Comparison of ENCODE assay signal across 14 cellular contexts in genomic region chr10:46541735-46542566, GRCh38. TPM values are rescaled to one million over a fixed set of nuclear protein-coding genes. Genes with fewer than 3 reads are reported as not detected.
DNase-seq lines count a peak whose midpoint lies in the region; ATAC-seq and TF ChIP-seq lines count a peak whose summit lies in the region.
"Had no signal": no experiment of that assay in that cellular context is flagged by ENCODE, and none has a peak within 500 bp of the region (broad histone marks: within the 10 kb centered on the region; RNA-seq: fewer than 3 reads in every experiment).

No MANE protein-coding gene starts in this region.

- peaks cover 16% of the 10 kb centered on the region for H3K9me1 ChIP-seq in IMR-90 (ENCODE audit: insufficient read depth, low read length)

- H3K56ac ChIP-seq in IMR-90 (ENCODE audit: extremely low read depth, insufficient read depth, low read length) = no peak overlapping the region

- H3K36me3 ChIP-seq in IMR-90 (ENCODE audit: control insufficient read depth, insufficient read depth, low read length) (no peaks in the 10 kb centered on the region), hepatocyte (replicated peaks; ENCODE audit: insufficient read depth, low read depth) (no peaks in the 10 kb centered on the region)

- H3K4me2 ChIP-seq in IMR-90 (ENCODE audit: low read depth, low read length) (no peak overlapping the region), hepatocyte (peak overlapping the region; percentile 82)

- TF ChIP-seq POLR2A in IMR-90 (IDR thresholded peaks at IDR 0.05; ENCODE audit: low read depth, low read length) = no peak

- TF ChIP-seq CTCF in IMR-90 (conservative IDR thresholded peaks at IDR 0.05; ENCODE audit: low read depth, low read length) (no peak), hepatocyte (IDR thresholded peaks at IDR 0.05; ENCODE audit: poor library complexity) (no peak)

- H3K27ac ChIP-seq in IMR-90 (ENCODE audit: insufficient read depth, low read length) (no peak overlapping the region), hepatocyte (no peak overlapping the region)

- in situ Hi-C loops in IMR-90 (cut with MboI; ENCODE audit: low sequenced_read_pairs) = loop anchor here (25.0 kb wide), 2 partner anchors 870 to 1555 kb away; partner anchors contain the start of gene DEPP1

- H2AK5ac ChIP-seq in IMR-90 (ENCODE audit: low read depth, low read length) = peak overlapping the region; percentile 8; the same call in 1 of the 2 replicates

- H3K27me3 Mint-ChIP-seq in activated T-cell treated with anti-CD3 and anti-CD28 coated beads, Interleukin-2, amount 50 U/mL, for 4 hours (ENCODE audit: low read depth) = peaks cover 52% of the 10 kb centered on the region

- H3K9me2 ChIP-seq in hepatocyte (replicated peaks; ENCODE audit: insufficient read depth) = no peaks in the 10 kb centered on the region

- peak overlapping the region; percentile 100 for H4K91ac ChIP-seq in IMR-90 (ENCODE audit: insufficient read depth, low read depth, low read length)

- no peak for ATAC-seq in activated T-cell treated with anti-CD3 and anti-CD28 coated beads, Interleukin-2, amount 50 U/mL, for 4 hours
- ATAC-seq in IMR-90 (ENCODE audit: low read depth) = no peak
- ATAC-seq in sciatic nerve = no peak
- ATAC-seq in GM19023 (IDR thresholded peaks at IDR 0.05; ENCODE audit: unreplicated experiment) = no peak

- 84% methylated on average over 2 of the region's 7 CpGs; no CpG with 5 or more reads in 1 of the 2 experiments for WGBS in IMR-90 (ENCODE audit: extremely low coverage in 2 of 2, insufficient read length in 1 of 2), 2 experiments
- WGBS in hepatocyte (ENCODE audit: low lambda C conversion rate, missing lambda C conversion rate) = 80% methylated on average over 7 of the region's 7 CpGs

- no peak overlapping the region for H3K23ac ChIP-seq in IMR-90 (ENCODE audit: low read depth, low read length)

- H2AFZ ChIP-seq in IMR-90 (replicated peaks; ENCODE audit: low read length, poor library complexity) = peak overlapping the region; percentile 36
- peak overlapping the region; percentile 66 for H2AFZ ChIP-seq in hepatocyte

- POLR2A ChIA-PET in IMR-90 (lab: Charles Lee; ENCODE audit: unreplicated experiment) = no interaction called here

- no peak overlapping the region for H3K14ac ChIP-seq in IMR-90 (replicated peaks; ENCODE audit: low read depth, low read length)

- peak overlapping the region in 1 of 2 experiments; percentile 5; a peak in 1 of 4 replicates for H4K8ac ChIP-seq in IMR-90 (ENCODE audit: low read depth in 2 of 2, low read length in 2 of 2)

- H3K4ac ChIP-seq in IMR-90 (ENCODE audit: low read depth, low read length) = peak overlapping the region; percentile 38

- no peak overlapping the region for H3K4me3 Mint-ChIP-seq in activated T-cell treated with anti-CD3 and anti-CD28 coated beads, Interleukin-2, amount 50 U/mL, for 4 hours

- H3K79me1 ChIP-seq in IMR-90 (ENCODE audit: low read depth in 1 of 2, low read length in 2 of 2) = 0 out of 4 replicates have a peak, but pooled peaks cover 0 to 3% of the 10 kb centered on the region in 2 experiments

- no peak overlapping the region for H3K9ac ChIP-seq in IMR-90 (ENCODE audit: low read depth, low read length)

- no peaks in the 10 kb centered on the region for H3K9me3 ChIP-seq in IMR-90 (ENCODE audit: control insufficient read depth, insufficient read depth, low read length)
- H3K9me3 ChIP-seq in hepatocyte (ENCODE audit: low read depth) = no peaks in the 10 kb centered on the region

- no peaks in the 10 kb centered on the region for H3K79me2 ChIP-seq in hepatocyte

- peak overlapping the region; percentile 18; the same call in 1 of the 3 replicates for H2BK15ac ChIP-seq in IMR-90 (ENCODE audit: low read depth, low read length)

- H3K18ac ChIP-seq in IMR-90 (ENCODE audit: low read depth, low read length) = peak overlapping the region; percentile 20; the same call in 1 of the 2 replicates

- dilution Hi-C loops in IMR-90 (cut with HindIII; ENCODE audit: low sequenced_read_pairs, unreplicated experiment) = no loop called here

- H3K4me1 Mint-ChIP-seq in activated T-cell treated with anti-CD3 and anti-CD28 coated beads, Interleukin-2, amount 50 U/mL, for 4 hours (ENCODE audit: low read depth) = peaks cover 4% of the 10 kb centered on the region

- H2AK9ac ChIP-seq in IMR-90 (replicated peaks; ENCODE audit: low read depth, low read length, poor library complexity) = no peak overlapping the region

- H2BK120ac ChIP-seq in IMR-90 (ENCODE audit: low read depth, low read length) = peak overlapping the region; percentile 48

- intact Hi-C loops in IMR-90 (cut with micrococcal nuclease) = no loop called here
- intact Hi-C loops in sciatic nerve (cut with DNase I) = no loop called here

- no peak overlapping the region for H3K4me3 ChIP-seq in IMR-90 (ENCODE audit: insufficient read depth, low read depth, low read length)
- no peak overlapping the region for H3K4me3 ChIP-seq in hepatocyte

- peak overlapping the region; percentile 38; the same call in 1 of the 2 replicates for H4K5ac ChIP-seq in IMR-90 (ENCODE audit: low read depth, low read length)

- H2BK20ac ChIP-seq in IMR-90 (ENCODE audit: low read depth, low read length) = peak overlapping the region; percentile 27

- H3K4me1 ChIP-seq in IMR-90 (ENCODE audit: control insufficient read depth, insufficient read depth, low read length) (peaks cover 16% of the 10 kb centered on the region), hepatocyte (ENCODE audit: insufficient read depth) (peaks cover 22% of the 10 kb centered on the region)

- DNase-seq in activated T-cell treated with anti-CD3 and anti-CD28 coated beads, Interleukin-2, amount 50 U/mL, for 1 hour = peak; percentile 5
- no peak for DNase-seq in activated T-cell treated with anti-CD3 and anti-CD28 coated beads, Interleukin-2, amount 50 U/mL, for 4 hours
- DNase-seq in IMR-90 (no peak), hepatocyte (ENCODE audit: low spot score) (no peak), sciatic nerve (ENCODE audit: low spot score) (peak; percentile 58), UCSD-AML1 (lab: John Stamatoyannopoulos, UW; ENCODE audit: unreplicated experiment) (no peak), NCI-H446 (lab: John Stamatoyannopoulos, UW) (no peak)
- DNase-seq: activated CD4-positive, alpha-beta T cell treated with anti-CD3 and anti-CD28 coated beads for 1 hour; DMS153; NCI-H187 treated with DMSO at 0.1 percent for 48 hours; NCI-H774; small intestine had no signal

- CTCF ChIA-PET in IMR-90 (lab: Yijun Ruan, JAX) = no interaction called here

- H4K20me1 ChIP-seq in IMR-90 (ENCODE audit: insufficient read depth, low read length) (no peaks in the 10 kb centered on the region), hepatocyte (ENCODE audit: insufficient read depth, poor library complexity, severe bottlenecking) (no peaks in the 10 kb centered on the region)

- H3K27me3 ChIP-seq in IMR-90 (ENCODE audit: control insufficient read depth, insufficient read depth, low read length) (peaks cover 2% of the 10 kb centered on the region), hepatocyte (no peaks in the 10 kb centered on the region)

- H3K36me3 Mint-ChIP-seq in activated T-cell treated with anti-CD3 and anti-CD28 coated beads, Interleukin-2, amount 50 U/mL, for 4 hours (ENCODE audit: insufficient read depth) = no peaks in the 10 kb centered on the region

- no peak for TF ChIP-seq RAD21 in IMR-90 (IDR thresholded peaks at IDR 0.05; ENCODE audit: low read length)

- BruUV-seq in IMR-90 (replicated peaks; lab: Mats Ljungman, UMichigan) = no TSS peak

- no peak overlapping the region for H2BK5ac ChIP-seq in IMR-90 (ENCODE audit: low read depth, low read length, poor library complexity, severe bottlenecking)

- H3K9me3 Mint-ChIP-seq in activated T-cell treated with anti-CD3 and anti-CD28 coated beads, Interleukin-2, amount 50 U/mL, for 4 hours = no peaks in the 10 kb centered on the region

TF ChIP-seq in IMR-90, 13 proteins besides CTCF, POLR2A, EP300 and RAD21:
- no peak for TF ChIP-seq NFE2L2 (IDR thresholded peaks at IDR 0.05; ENCODE audit: low read depth, low read length)
- no peak for TF ChIP-seq RCOR1 (IDR thresholded peaks at IDR 0.05; ENCODE audit: insufficient replicate concordance, low read length)
- TF ChIP-seq CEBPB (IDR thresholded peaks at IDR 0.05; ENCODE audit: low read depth, low read length) = no peak

RNA-seq across cellular contexts. Expression of gene GPRIN2, which starts 14.5 kb away (rescaled TPM):
- total RNA-seq in activated T-cell treated with anti-CD3 and anti-CD28 coated beads, Interleukin-2, amount 50 U/mL, for 4 hours = not detected
- total RNA-seq in IMR-90 (2012; rRNA removed) (under 0.01 TPM in 1 of 2 replicates, not detected in the other), hepatocyte (13.0 and 23.4 TPM in 2 replicates), sciatic nerve (2.0 TPM)
- polyA plus RNA-seq in IMR-90 (2012; rRNA removed) (not detected in 2 replicates), hepatocyte (13.7 and 15.0 TPM in 2 replicates)
- polyA plus RNA-seq in IMR-90 (2012; cell fraction: cytosol; rRNA removed) = not detected in 2 replicates
- polyA plus RNA-seq in IMR-90 (2012; cell fraction: nucleus; rRNA removed; ENCODE audit: low replicate concordance) = 0.11 and 0.37 TPM in 2 replicates
- total RNA-seq: LHCN-M2 had no signal

RNA-seq across cellular contexts. Expression of gene SYT15, which starts 37.0 kb away (rescaled TPM):
- total RNA-seq in activated T-cell treated with anti-CD3 and anti-CD28 coated beads, Interleukin-2, amount 50 U/mL, for 4 hours = under 1 TPM; 0.46 to 0.66 (median 0.53) TPM
- 0.54 and 1.1 TPM in 2 replicates for total RNA-seq in IMR-90 (2012; rRNA removed)
- polyA plus RNA-seq in IMR-90 (2012; rRNA removed) = 0.42 and 0.68 TPM in 2 replicates
- polyA plus RNA-seq in IMR-90 (2012; cell fraction: cytosol; rRNA removed) = 0.09 and 0.25 TPM in 2 replicates
- 0.41 and 0.94 TPM in 2 replicates for polyA plus RNA-seq in IMR-90 (2012; cell fraction: nucleus; rRNA removed; ENCODE audit: low replicate concordance)
- 0.24 and 2.9 TPM in 2 replicates for total RNA-seq in hepatocyte
- 1.1 and 1.2 TPM in 2 replicates for polyA plus RNA-seq in hepatocyte
- total RNA-seq in sciatic nerve = 17.1 TPM

Comparison
In these comparisons a context has a peak if more than half of its experiments do, and no peak if none do; other contexts are left out.
1. DNase-seq: peak in activated T-cell treated with anti-CD3 and anti-CD28 coated beads, Interleukin-2, amount 50 U/mL, for 1 hour (single experiment) and sciatic nerve (single experiment); none in activated T-cell treated with anti-CD3 and anti-CD28 coated beads, Interleukin-2, amount 50 U/mL, for 4 hours (single experiment), IMR-90 (single experiment), hepatocyte (single experiment), UCSD-AML1 (single experiment) and NCI-H446 (0 of 2).